In genomic region chr15:79450648-79451047, GRCh38 we compare ENCODE assay signal across 13 cellular contexts. TPM values are rescaled to one million over a fixed set of nuclear protein-coding genes. Genes with fewer than 3 reads are reported as not detected.
DNase-seq lines count a peak whose midpoint lies in the region; ATAC-seq and TF ChIP-seq lines count a peak whose summit lies in the region.
"Had no signal": no experiment of that assay in that cellular context is flagged by ENCODE, and none has a peak within 500 bp of the region (broad histone marks: within the 10 kb centered on the region; RNA-seq: fewer than 3 reads in every experiment).

No MANE protein-coding gene starts in this region.

- CTCF ChIA-PET in A673 (lab: Charles Lee): interaction anchor here (0.9 to 2.2 kb wide), 2 partner anchors 142 to 145 kb away, joined by 3 to 12 read pairs; no protein-coding TSS in a partner anchor

- TF ChIP-seq CTCF in A673 (conservative IDR thresholded peaks at IDR 0.05; ENCODE audit: low read depth, low read length) (peak; percentile 55), fibroblast of villous mesenchyme (IDR thresholded peaks at IDR 0.05; ENCODE audit: insufficient read depth, low read depth, low read length) (peak; percentile 25)

- peak; percentile 36 for DNase-seq in A673 (ENCODE audit: low spot score)
- peak; percentile 40 for DNase-seq in H7
- peak; percentile 13 for DNase-seq in OCI-M1 (lab: John Stamatoyannopoulos, UW)
- DNase-seq in fibroblast of villous mesenchyme (ENCODE audit: low read depth): no peak
- DNase-seq in SHP77 (lab: John Stamatoyannopoulos, UW): no peak
- no peak for DNase-seq in stimulated activated CD4-positive, alpha-beta T cell treated with anti-CD3 and anti-CD28 coated beads, Interleukin-12 subunit alpha, Interleukin-12 subunit beta, amount 100 ng/mL, for 4 hours
- DNase-seq: activated CD4-positive, alpha-beta memory T cell treated with anti-CD3 and anti-CD28 coated beads for 36 hours; activated gamma-delta T cell treated with Interleukin-2 at 50 U/mL for 16 hours; NCI-H1417 treated with DMSO at 0.1 percent for 48 hours; T-helper 17 cell had no signal

- POLR2A ChIA-PET in A673 (lab: Charles Lee; ENCODE audit: low non-redundant PET): no interaction called here

- intact Hi-C loops in A673 (cut with micrococcal nuclease; ENCODE audit: unreplicated experiment): loop anchor here (10.0 kb wide), 1 partner anchor 404 kb away; no protein-coding TSS in a partner anchor

- H3K36me3 ChIP-seq in A673 (ENCODE audit: insufficient read depth, low read length, poor library complexity, severe bottlenecking) (no peaks in the 10 kb centered on the region), H7 (replicated peaks; ENCODE audit: control insufficient read depth, insufficient read depth, low read length) (no peaks in the 10 kb centered on the region)

- no peak overlapping the region for H3K4me3 ChIP-seq in A673 (ENCODE audit: low read depth, low read length, poor library complexity, severe bottlenecking)
- H3K4me3 ChIP-seq in H7 (ENCODE audit: insufficient read depth, low read depth, low read length): no peak overlapping the region
- no peak overlapping the region for H3K4me3 ChIP-seq in fibroblast of villous mesenchyme (ENCODE audit: low read depth, low read length)

- ATAC-seq in GM18520 (IDR thresholded peaks at IDR 0.05; ENCODE audit: unreplicated experiment) (no peak), HG02623 (IDR thresholded peaks at IDR 0.05; ENCODE audit: unreplicated experiment) (no peak)
- ATAC-seq: stimulated activated effector memory CD8-positive, alpha-beta T cell treated with anti-CD3 and anti-CD28 coated beads, Interleukin-12 subunit alpha, Interleukin-12 subunit beta, amount 100 ng/mL, for 72 hours; T-helper 17 cell had no signal

- H3K27ac ChIP-seq in A673 (ENCODE audit: low read depth, low read length, poor library complexity, severe bottlenecking): no peak overlapping the region

- H3K27me3 ChIP-seq in A673 (replicated peaks; ENCODE audit: insufficient read depth, low read depth, low read length, poor library complexity): peaks cover 3% of the 10 kb centered on the region
- H3K27me3 ChIP-seq in H7 (ENCODE audit: control insufficient read depth, insufficient read depth, low read length): no peaks in the 10 kb centered on the region

- H3K4me1 ChIP-seq in A673 (ENCODE audit: insufficient read depth, low read length, poor library complexity, severe bottlenecking): no peaks in the 10 kb centered on the region

- BruUV-seq in A673 (replicated peaks; lab: Mats Ljungman, UMichigan): no TSS peak

- no peaks in the 10 kb centered on the region for H3K9me3 ChIP-seq in A673 (ENCODE audit: low read depth, low read length, poor library complexity, severe bottlenecking)

RNA-seq across cellular contexts. Expression of gene MINAR1, which starts 18.5 kb away (rescaled TPM):
- total RNA-seq in A673 (2021) (1.2 and 1.6 TPM in 2 replicates), fibroblast of villous mesenchyme (1.3 and 2.3 TPM in 2 replicates)
- 1.0 and 1.1 TPM in 2 replicates for total RNA-seq in H7 (2014; rRNA removed; shearing (Covaris generic))

Comparison
In these comparisons a context has a peak if more than half of its experiments do, and no peak if none do; other contexts are left out.
1. DNase-seq: peak in A673 (single experiment), H7 (single experiment) and OCI-M1 (single experiment); none in fibroblast of villous mesenchyme (single experiment), SHP77 (0 of 2) and stimulated activated CD4-positive, alpha-beta T cell treated with anti-CD3 and anti-CD28 coated beads, Interleukin-12 subunit alpha, Interleukin-12 subunit beta, amount 100 ng/mL, for 4 hours (single experiment).